Comparison of ENCODE assay signal across 8 cellular contexts in genomic region chr11:17734986-17735822, GRCh38. TPM values are rescaled to one million over a fixed set of nuclear protein-coding genes. Genes with fewer than 3 reads are reported as not detected.
DNase-seq lines count a peak whose midpoint lies in the region; ATAC-seq and TF ChIP-seq lines count a peak whose summit lies in the region.

No MANE protein-coding gene starts in this region.

- H3K4me3 ChIP-seq in left lung: no peak overlapping the region

- no peak for TF ChIP-seq CTCF in left lung (IDR thresholded peaks at IDR 0.05)

- no peaks in the 10 kb centered on the region for H3K9me3 ChIP-seq in left lung

- no peaks in the 10 kb centered on the region for H3K36me3 ChIP-seq in left lung

- DNase-seq in DMS53 treated with DMSO at 0.1 percent for 48 hours (lab: John Stamatoyannopoulos, UW; ENCODE audit: unreplicated experiment) (peak; percentile 8), SK-MEL-5 (ENCODE audit: low read depth, low spot score) (peak; percentile 24), dedifferentiated amniotic fluid mesenchymal stem cell (ENCODE audit: extremely low spot score) (peak; percentile 54), left lung (peak; percentile 46 to 88)
- peak; percentile 22 for DNase-seq in stimulated activated CD4-positive, alpha-beta T cell treated with anti-CD3 and anti-CD28 coated beads, Interleukin-4, amount 100 ng/mL, for 24 hours
- no peak for DNase-seq in activated effector memory CD4-positive, alpha-beta T cell treated with Interleukin-2 at 50 U/mL for 16 hours
- no peak for DNase-seq in central memory CD4-positive, alpha-beta T cell

- in situ Hi-C loops in SK-MEL-5 (cut with HindIII; ENCODE audit: low pct_unique_long_range_greater_than_20kb, low sequenced_read_pairs): no loop called here

- ATAC-seq in HG02798 (IDR thresholded peaks at IDR 0.05; ENCODE audit: poor library complexity, unreplicated experiment) (peak; percentile 51), left lung (peak; percentile 90)

- H3K27ac ChIP-seq in left lung: no peak overlapping the region

- intact Hi-C loops in left lung (cut with DNase I): loop anchor here in 1 of 2 donors (5.0 kb wide), 1 partner anchor 242 kb away; no protein-coding TSS in a partner anchor

- peaks cover 51 to 95% of the 10 kb centered on the region in 2 donors for H3K27me3 ChIP-seq in left lung

- H3K4me1 ChIP-seq in left lung: peaks cover 7 to 11% of the 10 kb centered on the region in 2 donors

RNA-seq across cellular contexts. Expression of gene KCNC1, which starts 0.6 kb away (rescaled TPM):
- total RNA-seq in SK-MEL-5 (2014; rRNA removed; shearing (Covaris generic)): 0.11 and 0.27 TPM in 2 replicates
- 1.0 and 1.3 TPM in 2 replicates for polyA plus RNA-seq in SK-MEL-5 (2015; cell fraction: cytosol; rRNA removed)
- 1.6 and 2.4 TPM in 2 replicates for polyA plus RNA-seq in SK-MEL-5 (2015; cell fraction: nucleus; rRNA removed)
- total RNA-seq in left lung: not detected

RNA-seq across cellular contexts. Expression of gene MYOD1, which starts 15.8 kb away (rescaled TPM):
- not detected in 2 replicates for total RNA-seq in SK-MEL-5 (2014; rRNA removed; shearing (Covaris generic))
- not detected in 2 replicates for polyA plus RNA-seq in SK-MEL-5 (2015; cell fraction: cytosol; rRNA removed)
- not detected in 2 replicates for polyA plus RNA-seq in SK-MEL-5 (2015; cell fraction: nucleus; rRNA removed)
- total RNA-seq in left lung: not detected

Comparison
In these comparisons a context has a peak if more than half of its experiments do, and no peak if none do; other contexts are left out.
1. DNase-seq: peak in DMS53 treated with DMSO at 0.1 percent for 48 hours (single experiment), SK-MEL-5 (single experiment), dedifferentiated amniotic fluid mesenchymal stem cell (single experiment), left lung (2 of 2) and stimulated activated CD4-positive, alpha-beta T cell treated with anti-CD3 and anti-CD28 coated beads, Interleukin-4, amount 100 ng/mL, for 24 hours (single experiment); none in activated effector memory CD4-positive, alpha-beta T cell treated with Interleukin-2 at 50 U/mL for 16 hours (single experiment) and central memory CD4-positive, alpha-beta T cell (single experiment).